Comparison of ENCODE assay signal across 10 cellular contexts in genomic region chr22:46652081-46652929, GRCh38. TPM values are rescaled to one million over a fixed set of nuclear protein-coding genes. Genes with fewer than 3 reads are reported as not detected.
A peak's percentile ranks its signal among the peaks of the same experiment; 100 is the strongest.
DNase-seq lines count a peak whose midpoint lies in the region; ATAC-seq and TF ChIP-seq lines count a peak whose summit lies in the region.
"Had no signal": no experiment of that assay in that cellular context is flagged by ENCODE, and none has a peak within 500 bp of the region (broad histone marks: within the 10 kb centered on the region; RNA-seq: fewer than 3 reads in every experiment).

No MANE protein-coding gene starts in this region.

- H3K27me3 ChIP-seq in GM23338 (ENCODE audit: insufficient read depth), result no peaks in the 10 kb centered on the region
- no peaks in the 10 kb centered on the region for H3K27me3 ChIP-seq in heart left ventricle
- H3K27me3 ChIP-seq: neutrophil, SJSA1 had no signal

- WGBS in heart left ventricle, 4 donors, result 36 to 50% (median 45%) methylated on average over 20 to 23 of the region's 23 CpGs

- DNase-seq in GM23338 (ENCODE audit: low spot score), result no peak
- no peak for DNase-seq in activated T-helper 1 cell treated with anti-CD3 and anti-CD28 coated beads, Interleukin-12 subunit alpha, Interleukin-12 subunit beta, Interleukin-2, Interleukin-4 antibody, amounts not matched to agents 30 ng/mL and 10 ng/mL and 1 ng/mL, durations not matched to agents 14 hours and 24 hours and 36 hours (ENCODE audit: low spot score)
- DNase-seq in heart left ventricle, result peak; percentile 74 to 82 (median 79)
- no peak for DNase-seq in sciatic nerve (ENCODE audit: low spot score)
- DNase-seq in NCI-H748 treated with DMSO at 0.1 percent for 48 hours (lab: John Stamatoyannopoulos, UW), result no peak

- H2AFZ ChIP-seq in GM23338, result no peak overlapping the region

- H3K27ac Mint-ChIP-seq in GM23338, result peak overlapping the region; percentile 25; the same call in 1 of the 2 replicates
- H3K27ac Mint-ChIP-seq in activated T-helper 1 cell treated with anti-CD3 and anti-CD28 coated beads, Interleukin-12 subunit alpha, Interleukin-12 subunit beta, Interleukin-2, Interleukin-4 antibody, amounts not matched to agents 30 ng/mL and 10 ng/mL and 1 ng/mL, durations not matched to agents 14 hours and 24 hours and 36 hours, result peak overlapping the region; percentile 94

- H3K27ac ChIP-seq in GM23338 (ENCODE audit: low read depth) (no peak overlapping the region), heart left ventricle (peak overlapping the region; percentile 53 to 98 (median 87))
- H3K27ac ChIP-seq: neutrophil, SJSA1 had no signal

- 0 out of 2 replicates have a peak, but pooled peaks cover 8% of the 10 kb centered on the region for H3K9me2 ChIP-seq in GM23338 (ENCODE audit: insufficient read depth)

- H3K79me2 ChIP-seq in GM23338 (replicated peaks; ENCODE audit: insufficient read depth), result no peaks in the 10 kb centered on the region

- H3F3A ChIP-seq in GM23338 (replicated peaks; ENCODE audit: low read depth), result no peaks in the 10 kb centered on the region

- H3K4me3 ChIP-seq in GM23338, result no peak overlapping the region
- peak overlapping the region in 10 of 12 donors; percentile 9 to 38 (median 26) for H3K4me3 ChIP-seq in heart left ventricle
- H3K4me3 ChIP-seq: SJSA1 had no signal

- no peaks in the 10 kb centered on the region for H4K20me1 ChIP-seq in GM23338 (replicated peaks; ENCODE audit: insufficient read depth)

- intact Hi-C loops in activated T-helper 1 cell treated with anti-CD3 and anti-CD28 coated beads, Interleukin-12 subunit alpha, Interleukin-12 subunit beta, Interleukin-2, Interleukin-4 antibody, amounts not matched to agents 30 ng/mL and 10 ng/mL and 1 ng/mL, durations not matched to agents 14 hours and 24 hours and 36 hours (cut with micrococcal nuclease), result loop anchor here (2.0 kb wide), 1 partner anchor 38 kb away; no protein-coding TSS in a partner anchor
- intact Hi-C loops in heart left ventricle (cut with DNase I) (loop anchor here in 3 of 10 donors (5.0 kb wide), 3 partner anchors 35 to 75 kb away; no protein-coding TSS in a partner anchor), sciatic nerve (cut with DNase I) (no loop called here)

- H3K27me3 Mint-ChIP-seq in GM23338 (ENCODE audit: insufficient read depth, low read depth, poor library complexity), result peaks cover 14% of the 10 kb centered on the region
- no peaks in the 10 kb centered on the region for H3K27me3 Mint-ChIP-seq in activated T-helper 1 cell treated with anti-CD3 and anti-CD28 coated beads, Interleukin-12 subunit alpha, Interleukin-12 subunit beta, Interleukin-2, Interleukin-4 antibody, amounts not matched to agents 30 ng/mL and 10 ng/mL and 1 ng/mL, durations not matched to agents 14 hours and 24 hours and 36 hours (ENCODE audit: insufficient read depth)

- no peak overlapping the region for H3K4me2 ChIP-seq in GM23338

- TF ChIP-seq CTCF in GM23338 (conservative IDR thresholded peaks at IDR 0.05; ENCODE audit: low read depth in 2 of 2) (no peak), heart left ventricle (IDR thresholded peaks at IDR 0.05) (peak in 1 of 12 donors; percentile 30)

- no peaks in the 10 kb centered on the region for H3K9me3 Mint-ChIP-seq in GM23338
- no peaks in the 10 kb centered on the region for H3K9me3 Mint-ChIP-seq in activated T-helper 1 cell treated with anti-CD3 and anti-CD28 coated beads, Interleukin-12 subunit alpha, Interleukin-12 subunit beta, Interleukin-2, Interleukin-4 antibody, amounts not matched to agents 30 ng/mL and 10 ng/mL and 1 ng/mL, durations not matched to agents 14 hours and 24 hours and 36 hours

- no peaks in the 10 kb centered on the region for H3K36me3 Mint-ChIP-seq in GM23338 (ENCODE audit: low read depth)
- peaks cover 8% of the 10 kb centered on the region for H3K36me3 Mint-ChIP-seq in activated T-helper 1 cell treated with anti-CD3 and anti-CD28 coated beads, Interleukin-12 subunit alpha, Interleukin-12 subunit beta, Interleukin-2, Interleukin-4 antibody, amounts not matched to agents 30 ng/mL and 10 ng/mL and 1 ng/mL, durations not matched to agents 14 hours and 24 hours and 36 hours (ENCODE audit: low read depth)

- no peak overlapping the region for H3K4me3 Mint-ChIP-seq in GM23338
- H3K4me3 Mint-ChIP-seq in activated T-helper 1 cell treated with anti-CD3 and anti-CD28 coated beads, Interleukin-12 subunit alpha, Interleukin-12 subunit beta, Interleukin-2, Interleukin-4 antibody, amounts not matched to agents 30 ng/mL and 10 ng/mL and 1 ng/mL, durations not matched to agents 14 hours and 24 hours and 36 hours, result peak overlapping the region; percentile 41

- ATAC-seq in GM23338, result no peak
- ATAC-seq in heart left ventricle, result peak in 3 of 4 donors; percentile 5 to 57 (median 28)
- ATAC-seq in sciatic nerve, result peak; percentile 78
- no peak for ATAC-seq in GM18870 (IDR thresholded peaks at IDR 0.05; ENCODE audit: unreplicated experiment)
- ATAC-seq in HG03097 (IDR thresholded peaks at IDR 0.05; ENCODE audit: low FRiP score, unreplicated experiment), result no peak
- ATAC-seq in HG03045 (IDR thresholded peaks at IDR 0.05; ENCODE audit: unreplicated experiment), result no peak

- H3K36me3 ChIP-seq in GM23338 (ENCODE audit: insufficient read depth) (no peaks in the 10 kb centered on the region), heart left ventricle (no peaks in the 10 kb centered on the region)
- H3K36me3 ChIP-seq: SJSA1 had no signal

- no peaks in the 10 kb centered on the region for H3K4me1 ChIP-seq in GM23338 (ENCODE audit: insufficient read depth)
- H3K4me1 ChIP-seq in heart left ventricle, result peaks cover 18 to 92% (median 64%) of the 10 kb centered on the region in 12 donors

- H3K9me3 ChIP-seq in heart left ventricle, result no peaks in the 10 kb centered on the region
- H3K9me3 ChIP-seq: neutrophil, SJSA1 had no signal

- H3K4me1 Mint-ChIP-seq in GM23338, result peaks cover 13% of the 10 kb centered on the region
- H3K4me1 Mint-ChIP-seq in activated T-helper 1 cell treated with anti-CD3 and anti-CD28 coated beads, Interleukin-12 subunit alpha, Interleukin-12 subunit beta, Interleukin-2, Interleukin-4 antibody, amounts not matched to agents 30 ng/mL and 10 ng/mL and 1 ng/mL, durations not matched to agents 14 hours and 24 hours and 36 hours (ENCODE audit: low read depth), result peaks cover 39% of the 10 kb centered on the region

- no peak for TF ChIP-seq POLR2A in heart left ventricle (IDR thresholded peaks at IDR 0.05)

TF ChIP-seq in GM23338, 12 proteins besides CTCF, POLR2A, EP300 and RAD21 (continues in another document):
- TF ChIP-seq STAT1 (IDR thresholded peaks at IDR 0.05; ENCODE audit: unreplicated experiment) (no peak), NANOG (IDR thresholded peaks at IDR 0.05; ENCODE audit: borderline replicate concordance) (no peak), EZH2phosphoT487 (IDR thresholded peaks at IDR 0.05; ENCODE audit: unreplicated experiment) (no peak), POLR2AphosphoS5 (IDR thresholded peaks at IDR 0.05; ENCODE audit: low read depth) (no peak), ZNF114 (CRISPR knock-in tag; IDR thresholded peaks at IDR 0.05) (no peak), ZNF331 (CRISPR knock-in tag; IDR thresholded peaks at IDR 0.05; ENCODE audit: low read depth) (no peak), CREB1 (CRISPR knock-in tag; IDR thresholded peaks at IDR 0.05; ENCODE audit: low read depth) (no peak), EZH2 (IDR thresholded peaks at IDR 0.05; ENCODE audit: low read depth, unreplicated experiment) (no peak)
- TF ChIP-seq, protein P1, sequence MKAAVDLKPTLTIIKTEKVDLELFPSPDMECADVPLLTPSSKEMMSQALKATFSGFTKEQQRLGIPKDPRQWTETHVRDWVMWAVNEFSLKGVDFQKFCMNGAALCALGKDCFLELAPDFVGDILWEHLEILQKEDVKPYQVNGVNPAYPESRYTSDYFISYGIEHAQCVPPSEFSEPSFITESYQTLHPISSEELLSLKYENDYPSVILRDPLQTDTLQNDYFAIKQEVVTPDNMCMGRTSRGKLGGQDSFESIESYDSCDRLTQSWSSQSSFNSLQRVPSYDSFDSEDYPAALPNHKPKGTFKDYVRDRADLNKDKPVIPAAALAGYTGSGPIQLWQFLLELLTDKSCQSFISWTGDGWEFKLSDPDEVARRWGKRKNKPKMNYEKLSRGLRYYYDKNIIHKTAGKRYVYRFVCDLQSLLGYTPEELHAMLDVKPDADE (IDR thresholded peaks at IDR 0.05), result no peak

RNA-seq across cellular contexts. Expression of gene GRAMD4, which starts 32.1 kb away (rescaled TPM):
- total RNA-seq in GM23338 (2014; rRNA removed; shearing (Covaris generic)), result 19.7 and 81.8 TPM in 2 replicates
- 2.7 and 3.1 TPM in 2 replicates for polyA plus RNA-seq in GM23338 (2016; fragmentation: Nextera tagmentation; extraction: Ambion mirVana)
- total RNA-seq in activated T-helper 1 cell treated with anti-CD3 and anti-CD28 coated beads, Interleukin-12 subunit alpha, Interleukin-12 subunit beta, Interleukin-2, Interleukin-4 antibody, amounts not matched to agents 30 ng/mL and 10 ng/mL and 1 ng/mL, durations not matched to agents 14 hours and 24 hours and 36 hours, result 87.1 and 90.6 TPM in 2 replicates
- total RNA-seq in heart left ventricle, result 100 to 1,000 TPM in 2 of 9 donors, 10 to 100 TPM in 7; 31.2 to 122 (median 72.5) TPM
- 10 to 100 TPM; 22.4 to 53.2 TPM for polyA plus RNA-seq in heart left ventricle
- 51.5 TPM for total RNA-seq in sciatic nerve

Comparison
In these comparisons a context has a peak if more than half of its experiments do, and no peak if none do; other contexts are left out.
1. ATAC-seq: peak in heart left ventricle (3 of 4) and sciatic nerve (single experiment); none in GM23338 (single experiment), GM18870 (single experiment), HG03097 (single experiment) and HG03045 (single experiment).
2. DNase-seq: peak in heart left ventricle (5 of 5); none in GM23338 (single experiment), activated T-helper 1 cell treated with anti-CD3 and anti-CD28 coated beads, Interleukin-12 subunit alpha, Interleukin-12 subunit beta, Interleukin-2, Interleukin-4 antibody, amounts not matched to agents 30 ng/mL and 10 ng/mL and 1 ng/mL, durations not matched to agents 14 hours and 24 hours and 36 hours (single experiment), sciatic nerve (single experiment) and NCI-H748 treated with DMSO at 0.1 percent for 48 hours (single experiment).